In genomic region chr5:74916831-74917710, GRCh38 we compare ENCODE assay signal across 13 cellular contexts. TPM values are rescaled to one million over a fixed set of nuclear protein-coding genes. Genes with fewer than 3 reads are reported as not detected.
DNase-seq lines count a peak whose midpoint lies in the region; ATAC-seq and TF ChIP-seq lines count a peak whose summit lies in the region.
"Had no signal": no experiment of that assay in that cellular context is flagged by ENCODE, and none has a peak within 500 bp of the region (broad histone marks: within the 10 kb centered on the region; RNA-seq: fewer than 3 reads in every experiment).

No MANE protein-coding gene starts in this region.

- no peaks in the 10 kb centered on the region for H3K27me3 ChIP-seq in PC-3 (ENCODE audit: low read length)
- H3K27me3 ChIP-seq in A673 (replicated peaks; ENCODE audit: insufficient read depth, low read depth, low read length, poor library complexity), result no peaks in the 10 kb centered on the region

- no peak overlapping the region for H3K4me3 Mint-ChIP-seq in progenitor cell of endocrine pancreas (ENCODE audit: low read depth)
- H3K4me3 Mint-ChIP-seq: naive thymus-derived CD4-positive, alpha-beta T cell had no signal

- H3K79me2 ChIP-seq in PC-3 (ENCODE audit: low read length) (no peaks in the 10 kb centered on the region), OCI-LY7 (ENCODE audit: insufficient read depth, low read depth, low read length) (no peaks in the 10 kb centered on the region)

- H3K4me1 Mint-ChIP-seq in progenitor cell of endocrine pancreas (ENCODE audit: low read depth), result peaks cover 13% of the 10 kb centered on the region
- H3K4me1 Mint-ChIP-seq: naive thymus-derived CD4-positive, alpha-beta T cell had no signal

- no peaks in the 10 kb centered on the region for H3K27me3 Mint-ChIP-seq in progenitor cell of endocrine pancreas

- intact Hi-C loops in PC-3 (cut with micrococcal nuclease) (loop anchor here (5.0 kb wide), 1 partner anchor 230 kb away; the partner anchor contains the start of gene HEXB), OCI-LY7 (cut with micrococcal nuclease; ENCODE audit: unreplicated experiment) (no loop called here), A673 (cut with micrococcal nuclease; ENCODE audit: unreplicated experiment) (loop anchor here (5.0 kb wide), 2 partner anchors 150 to 1015 kb away; partner anchors contain the start of genes GFM2 and NSA2)

- peaks cover 3% of the 10 kb centered on the region for H3K9me3 Mint-ChIP-seq in progenitor cell of endocrine pancreas (ENCODE audit: low read depth)
- H3K9me3 Mint-ChIP-seq: naive thymus-derived CD4-positive, alpha-beta T cell had no signal

- DNase-seq in PC-3 (peak; percentile 78), epithelial cell of esophagus (ENCODE audit: low read depth) (peak; percentile 73), progenitor cell of endocrine pancreas (ENCODE audit: low spot score, unreplicated experiment) (no peak), OCI-LY7 (ENCODE audit: low spot score) (no peak), A673 (ENCODE audit: low spot score) (no peak)
- DNase-seq: activated effector memory CD4-positive, alpha-beta T cell treated with Interleukin-2 at 50 U/mL for 16 hours; H7; hypothalamus; naive thymus-derived CD4-positive, alpha-beta T cell; stimulated activated naive CD4-positive, alpha-beta T cell had no signal

- H3K4me3 ChIP-seq in HEK293 (ENCODE audit: low read depth, low read length) (no peak overlapping the region), PC-3 (ENCODE audit: low read length) (no peak overlapping the region), epithelial cell of esophagus (ENCODE audit: low read length) (no peak overlapping the region), OCI-LY7 (ENCODE audit: low read depth, low read length, poor library complexity, severe bottlenecking) (no peak overlapping the region), A673 (ENCODE audit: low read depth, low read length, poor library complexity, severe bottlenecking) (no peak overlapping the region)

- H3K4me1 ChIP-seq in HEK293 (ENCODE audit: control insufficient read depth, insufficient read depth, low read length) (peaks cover 2% of the 10 kb centered on the region; the same call in 1 of the 2 replicates), PC-3 (ENCODE audit: insufficient read depth, low read length) (peaks cover 8% of the 10 kb centered on the region; the same call in 1 of the 2 replicates), OCI-LY7 (ENCODE audit: insufficient read depth, low read length, poor library complexity, severe bottlenecking) (no peaks in the 10 kb centered on the region), A673 (ENCODE audit: insufficient read depth, low read length, poor library complexity, severe bottlenecking) (no peaks in the 10 kb centered on the region)

- H3K9me2 ChIP-seq in PC-3 (replicated peaks; ENCODE audit: low read length) (no peaks in the 10 kb centered on the region), OCI-LY7 (ENCODE audit: insufficient read depth, low read length) (no peaks in the 10 kb centered on the region)

- H3K9me3 ChIP-seq in HEK293 (ENCODE audit: control insufficient read depth, insufficient read depth, low read depth, low read length) (no peaks in the 10 kb centered on the region), PC-3 (ENCODE audit: low read length) (no peaks in the 10 kb centered on the region), OCI-LY7 (ENCODE audit: low read length) (no peaks in the 10 kb centered on the region), A673 (ENCODE audit: low read depth, low read length, poor library complexity, severe bottlenecking) (no peaks in the 10 kb centered on the region)

- POLR2A ChIA-PET in HEK293 (lab: Yijun Ruan, JAX), result no interaction called here
- POLR2A ChIA-PET in PC-3 (lab: Charles Lee; ENCODE audit: unreplicated experiment), result interaction anchor here (0.7 kb wide), 1 partner anchor 201 kb away, joined by 5 read pairs; no protein-coding TSS in a partner anchor
- POLR2A ChIA-PET in OCI-LY7 (lab: Charles Lee), result no interaction called here
- POLR2A ChIA-PET in A673 (lab: Charles Lee; ENCODE audit: low non-redundant PET), result no interaction called here

- no peak overlapping the region for H3K9ac ChIP-seq in PC-3 (ENCODE audit: low read length)

- BruUV-seq in PC-3 (replicated peaks; lab: Mats Ljungman, UMichigan) (no TSS peak), OCI-LY7 (replicated peaks; lab: Mats Ljungman, UMichigan) (no TSS peak), A673 (replicated peaks; lab: Mats Ljungman, UMichigan) (no TSS peak)

- no peaks in the 10 kb centered on the region for H3K36me3 ChIP-seq in HEK293 (ENCODE audit: control insufficient read depth in 2 of 2, insufficient read depth in 1 of 2, low read length in 2 of 2)
- H3K36me3 ChIP-seq in PC-3 (ENCODE audit: low read depth, low read length), result no peaks in the 10 kb centered on the region
- no peaks in the 10 kb centered on the region for H3K36me3 ChIP-seq in OCI-LY7 (ENCODE audit: insufficient read depth, low read length)
- H3K36me3 ChIP-seq in A673 (ENCODE audit: insufficient read depth, low read length, poor library complexity, severe bottlenecking), result no peaks in the 10 kb centered on the region

- CTCF ChIA-PET in HEK293 (lab: Yijun Ruan, JAX) (interaction anchor here (0.6 to 4.8 kb wide), 3 partner anchors 244 to 1524 kb away, joined by 3 to 23 read pairs (median 5); no protein-coding TSS in a partner anchor), PC-3 (lab: Charles Lee) (no interaction called here), OCI-LY7 (lab: Charles Lee; ENCODE audit: unreplicated experiment) (no interaction called here), A673 (lab: Charles Lee) (no interaction called here)

- ATAC-seq in PC-3, result peak; percentile 97
- no peak for ATAC-seq in HG02973 (IDR thresholded peaks at IDR 0.05; ENCODE audit: unreplicated experiment)
- ATAC-seq in GM18519 (IDR thresholded peaks at IDR 0.05; ENCODE audit: low FRiP score, unreplicated experiment), result no peak
- ATAC-seq: naive thymus-derived CD4-positive, alpha-beta T cell had no signal

- H3K27ac Mint-ChIP-seq in progenitor cell of endocrine pancreas, result peak overlapping the region; percentile 65
- H3K27ac Mint-ChIP-seq: naive thymus-derived CD4-positive, alpha-beta T cell had no signal

- no peaks in the 10 kb centered on the region for H3K36me3 Mint-ChIP-seq in progenitor cell of endocrine pancreas (ENCODE audit: insufficient read depth)
- H3K36me3 Mint-ChIP-seq: naive thymus-derived CD4-positive, alpha-beta T cell had no signal

- H2AFZ ChIP-seq in PC-3 (ENCODE audit: low read length) (no peak overlapping the region), OCI-LY7 (ENCODE audit: low read length) (no peak overlapping the region)

- TF ChIP-seq CTCF in HEK293 (tag by site-specific recombination; IDR thresholded peaks at IDR 0.05) (no peak), PC-3 (conservative IDR thresholded peaks at IDR 0.05; ENCODE audit: low read depth, low read length) (no peak), epithelial cell of esophagus (IDR thresholded peaks at IDR 0.05; ENCODE audit: insufficient read depth, low read depth, low read length, missing control alignments) (no peak), progenitor cell of endocrine pancreas (IDR thresholded peaks at IDR 0.05; ENCODE audit: unreplicated experiment) (no peak), OCI-LY7 (conservative IDR thresholded peaks at IDR 0.05; ENCODE audit: low read length) (no peak), A673 (conservative IDR thresholded peaks at IDR 0.05; ENCODE audit: low read depth, low read length) (no peak)

- H4K20me1 ChIP-seq in PC-3 (ENCODE audit: low read length) (no peaks in the 10 kb centered on the region), OCI-LY7 (ENCODE audit: insufficient read depth, low read length) (no peaks in the 10 kb centered on the region)

- peak overlapping the region; percentile 24 for H3K4me2 ChIP-seq in PC-3 (ENCODE audit: low read length)
- H3K4me2 ChIP-seq in OCI-LY7 (ENCODE audit: low read length), result no peak overlapping the region

- H3K27ac ChIP-seq in HEK293 (ENCODE audit: extremely low read depth, low read depth, low read length), result no peak overlapping the region
- H3K27ac ChIP-seq in PC-3 (ENCODE audit: low read length), result peak overlapping the region; percentile 12; the same call in 1 of the 2 replicates
- no peak overlapping the region for H3K27ac ChIP-seq in OCI-LY7 (ENCODE audit: low read depth, low read length, poor library complexity, severe bottlenecking)
- no peak overlapping the region for H3K27ac ChIP-seq in A673 (ENCODE audit: low read depth, low read length, poor library complexity, severe bottlenecking)

- H3F3A ChIP-seq in PC-3 (ENCODE audit: low read length, unreplicated experiment), result no peaks in the 10 kb centered on the region

TF ChIP-seq in HEK293, 187 proteins besides CTCF, POLR2A, EP300 and RAD21 (continues in another document):
- TF ChIP-seq ZNF629 (tag by site-specific recombination; IDR thresholded peaks at IDR 0.05) (peak; percentile 46; the same call in 1 of the 2 replicates), OSR2 (tag by site-specific recombination; IDR thresholded peaks at IDR 0.05) (no peak), GFI1B (tag by site-specific recombination; IDR thresholded peaks at IDR 0.05) (peak; percentile 53; the same call in 1 of the 2 replicates), ZNF302 (tag by site-specific recombination; IDR thresholded peaks at IDR 0.05; ENCODE audit: low read depth) (no peak), ZNF239 (tag by site-specific recombination; IDR thresholded peaks at IDR 0.05) (no peak), ZNF549 (tag by site-specific recombination; IDR thresholded peaks at IDR 0.05) (no peak), ZNF561 (tag by site-specific recombination; IDR thresholded peaks at IDR 0.05; ENCODE audit: borderline replicate concordance) (no peak), ZNF335 (tag by site-specific recombination; conservative IDR thresholded peaks at IDR 0.05) (peak; percentile 27; the same call in 1 of the 2 replicates), SCRT2 (tag by site-specific recombination; IDR thresholded peaks at IDR 0.05) (peak; percentile 60)
- TF ChIP-seq, protein P1, sequence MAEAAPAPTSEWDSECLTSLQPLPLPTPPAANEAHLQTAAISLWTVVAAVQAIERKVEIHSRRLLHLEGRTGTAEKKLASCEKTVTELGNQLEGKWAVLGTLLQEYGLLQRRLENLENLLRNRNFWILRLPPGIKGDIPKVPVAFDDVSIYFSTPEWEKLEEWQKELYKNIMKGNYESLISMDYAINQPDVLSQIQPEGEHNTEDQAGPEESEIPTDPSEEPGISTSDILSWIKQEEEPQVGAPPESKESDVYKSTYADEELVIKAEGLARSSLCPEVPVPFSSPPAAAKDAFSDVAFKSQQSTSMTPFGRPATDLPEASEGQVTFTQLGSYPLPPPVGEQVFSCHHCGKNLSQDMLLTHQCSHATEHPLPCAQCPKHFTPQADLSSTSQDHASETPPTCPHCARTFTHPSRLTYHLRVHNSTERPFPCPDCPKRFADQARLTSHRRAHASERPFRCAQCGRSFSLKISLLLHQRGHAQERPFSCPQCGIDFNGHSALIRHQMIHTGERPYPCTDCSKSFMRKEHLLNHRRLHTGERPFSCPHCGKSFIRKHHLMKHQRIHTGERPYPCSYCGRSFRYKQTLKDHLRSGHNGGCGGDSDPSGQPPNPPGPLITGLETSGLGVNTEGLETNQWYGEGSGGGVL (tag by site-specific recombination; IDR thresholded peaks at IDR 0.05), result 0 out of 2 replicates have a peak, but pooled peaks have one; percentile 12

RNA-seq across cellular contexts. Expression of gene FAM169A, which starts 50.9 kb away (rescaled TPM):
- total RNA-seq in PC-3 (2014; rRNA removed) (10.6 and 11.2 TPM in 2 replicates), progenitor cell of endocrine pancreas (32.4 and 33.5 TPM in 2 replicates), OCI-LY7 (2022) (not detected in 2 replicates), A673 (2021) (10.5 and 11.2 TPM in 2 replicates)
- not detected in 2 replicates for total RNA-seq in OCI-LY7 (2014; rRNA removed; shearing (Covaris generic))

Comparison
In these comparisons a context has a peak if more than half of its experiments do, and no peak if none do; other contexts are left out.
1. DNase-seq: peak in PC-3 (single experiment) and epithelial cell of esophagus (single experiment); none in progenitor cell of endocrine pancreas (single experiment), OCI-LY7 (single experiment) and A673 (single experiment).
2. RNA of gene FAM169A, which starts 50.9 kb away (total RNA-seq): 32.4 to 33.5 TPM in progenitor cell of endocrine pancreas, 10.6 to 11.2 TPM in PC-3 and 10.5 to 11.2 TPM in A673; not detected in OCI-LY7; every median in the first group is over 10 times any median in the second.